ENCODE assay signal across 1 cellular context in the genomic region with DNA sequence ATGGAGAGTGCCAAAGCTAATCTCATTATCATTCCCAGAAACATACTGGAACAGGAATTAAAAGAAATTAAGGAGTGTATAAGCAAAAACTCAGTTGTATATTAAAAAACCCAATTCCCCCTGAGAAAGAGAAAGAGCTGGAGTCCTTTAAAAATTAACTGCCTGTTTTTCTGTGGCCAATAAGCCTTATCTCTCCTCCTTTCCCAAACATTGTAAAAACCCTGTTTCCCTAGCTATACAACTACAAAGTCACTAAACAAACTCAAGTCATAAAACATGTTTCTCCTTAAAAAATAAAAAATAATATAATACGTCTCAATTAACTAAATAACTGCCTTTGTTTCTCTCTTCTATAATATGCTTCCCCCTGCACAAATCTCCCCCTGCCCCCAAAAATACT.
TF ChIP-seq lines count a peak whose summit lies in the region.

No MANE protein-coding gene starts in this region.

TF ChIP-seq in HCT116, 20 proteins besides CTCF, POLR2A, EP300 and RAD21:
- no peak for TF ChIP-seq EGR1 (IDR thresholded peaks at IDR 0.05; ENCODE audit: low read depth)
- no peak for TF ChIP-seq CBX3 (IDR thresholded peaks at IDR 0.05; ENCODE audit: low read depth)
- TF ChIP-seq ZBTB33 (IDR thresholded peaks at IDR 0.05; ENCODE audit: extremely low read depth, insufficient replicate concordance, low read length), result no peak
- TF ChIP-seq YY1 (IDR thresholded peaks at IDR 0.05; ENCODE audit: extremely low read depth, insufficient replicate concordance, low read depth, low read length), result no peak
- TF ChIP-seq CEBPB (IDR thresholded peaks at IDR 0.05; ENCODE audit: low read depth), result no peak
- TF ChIP-seq FOSL1 (IDR thresholded peaks at IDR 0.05; ENCODE audit: low read depth), result no peak
- TF ChIP-seq, protein P1, sequence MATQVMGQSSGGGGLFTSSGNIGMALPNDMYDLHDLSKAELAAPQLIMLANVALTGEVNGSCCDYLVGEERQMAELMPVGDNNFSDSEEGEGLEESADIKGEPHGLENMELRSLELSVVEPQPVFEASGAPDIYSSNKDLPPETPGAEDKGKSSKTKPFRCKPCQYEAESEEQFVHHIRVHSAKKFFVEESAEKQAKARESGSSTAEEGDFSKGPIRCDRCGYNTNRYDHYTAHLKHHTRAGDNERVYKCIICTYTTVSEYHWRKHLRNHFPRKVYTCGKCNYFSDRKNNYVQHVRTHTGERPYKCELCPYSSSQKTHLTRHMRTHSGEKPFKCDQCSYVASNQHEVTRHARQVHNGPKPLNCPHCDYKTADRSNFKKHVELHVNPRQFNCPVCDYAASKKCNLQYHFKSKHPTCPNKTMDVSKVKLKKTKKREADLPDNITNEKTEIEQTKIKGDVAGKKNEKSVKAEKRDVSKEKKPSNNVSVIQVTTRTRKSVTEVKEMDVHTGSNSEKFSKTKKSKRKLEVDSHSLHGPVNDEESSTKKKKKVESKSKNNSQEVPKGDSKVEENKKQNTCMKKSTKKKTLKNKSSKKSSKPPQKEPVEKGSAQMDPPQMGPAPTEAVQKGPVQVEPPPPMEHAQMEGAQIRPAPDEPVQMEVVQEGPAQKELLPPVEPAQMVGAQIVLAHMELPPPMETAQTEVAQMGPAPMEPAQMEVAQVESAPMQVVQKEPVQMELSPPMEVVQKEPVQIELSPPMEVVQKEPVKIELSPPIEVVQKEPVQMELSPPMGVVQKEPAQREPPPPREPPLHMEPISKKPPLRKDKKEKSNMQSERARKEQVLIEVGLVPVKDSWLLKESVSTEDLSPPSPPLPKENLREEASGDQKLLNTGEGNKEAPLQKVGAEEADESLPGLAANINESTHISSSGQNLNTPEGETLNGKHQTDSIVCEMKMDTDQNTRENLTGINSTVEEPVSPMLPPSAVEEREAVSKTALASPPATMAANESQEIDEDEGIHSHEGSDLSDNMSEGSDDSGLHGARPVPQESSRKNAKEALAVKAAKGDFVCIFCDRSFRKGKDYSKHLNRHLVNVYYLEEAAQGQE (IDR thresholded peaks at IDR 0.05; ENCODE audit: low read depth), result no peak
- no peak for TF ChIP-seq SP1 (IDR thresholded peaks at IDR 0.05; ENCODE audit: low read depth)
- no peak for TF ChIP-seq MAX (IDR thresholded peaks at IDR 0.05)
- no peak for TF ChIP-seq ZFX (IDR thresholded peaks at IDR 0.05)
